In the genomic region with DNA sequence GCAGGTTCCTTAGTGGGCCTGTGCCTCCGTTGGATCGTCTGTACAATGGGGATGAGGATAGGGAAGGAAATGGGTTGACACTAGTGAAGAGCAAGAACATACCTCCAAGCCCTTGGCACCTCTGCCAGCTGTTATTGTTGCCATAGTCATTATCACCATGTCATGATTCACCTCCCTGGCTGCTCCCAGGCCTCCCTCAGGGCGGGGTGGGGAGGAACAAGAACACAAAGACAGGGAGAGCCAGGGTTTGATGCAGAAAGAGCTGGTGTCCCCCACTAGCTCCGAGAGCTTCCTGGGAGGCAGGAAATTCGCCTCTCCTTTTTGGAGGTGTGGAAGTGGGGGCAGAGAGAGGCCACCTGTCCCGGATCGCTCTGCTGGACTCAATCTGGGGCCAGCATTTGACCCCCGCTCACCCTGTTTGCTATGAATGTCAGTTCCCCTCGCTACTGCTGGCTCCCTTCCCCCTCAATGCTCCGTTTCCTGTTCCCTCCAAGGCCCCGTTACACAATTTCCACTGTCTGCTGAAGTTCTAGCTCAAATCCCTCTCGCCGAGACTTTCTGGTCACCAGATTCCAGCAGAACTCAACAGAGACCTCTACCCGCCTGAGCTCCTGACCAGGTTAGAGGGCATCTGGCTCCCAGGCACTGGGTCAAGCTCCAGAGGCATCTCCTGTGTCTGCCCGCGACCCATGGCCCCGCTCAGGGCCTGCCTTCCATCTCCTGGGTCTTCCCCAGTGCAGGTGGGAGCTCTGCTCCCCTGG, we compare ENCODE assay signal across 8 cellular contexts. TPM values are rescaled to one million over a fixed set of nuclear protein-coding genes. Genes with fewer than 3 reads are reported as not detected.
A peak's percentile ranks its signal among the peaks of the same experiment; 100 is the strongest.
DNase-seq lines count a peak whose midpoint lies in the region; ATAC-seq and TF ChIP-seq lines count a peak whose summit lies in the region.

No MANE protein-coding gene starts in this region.

- no peak for ATAC-seq in HG02840 (IDR thresholded peaks at IDR 0.05; ENCODE audit: low FRiP score, unreplicated experiment)
- no peak for ATAC-seq in HG02798 (IDR thresholded peaks at IDR 0.05; ENCODE audit: poor library complexity, unreplicated experiment)

- peak; percentile 89 for DNase-seq in NB4 (ENCODE audit: low read depth)
- peak; percentile 53 for DNase-seq in colonic mucosa
- peak; percentile 65 for DNase-seq in mucosa of gallbladder (ENCODE audit: low spot score)
- DNase-seq in glutamatergic neuron, result no peak
- DNase-seq in NCI-H1694 treated with DMSO at 0.1 percent for 48 hours (lab: John Stamatoyannopoulos, UW), result no peak

- H3K27me3 Mint-ChIP-seq in glutamatergic neuron (ENCODE audit: unreplicated experiment), result peaks cover 10% of the 10 kb centered on the region

- H3K9ac ChIP-seq in colonic mucosa (ENCODE audit: low read depth in 2 of 2, low read length in 2 of 2), result peak overlapping the region in 1 of 2 donors; percentile 43

- no peaks in the 10 kb centered on the region for H3K36me3 Mint-ChIP-seq in glutamatergic neuron (ENCODE audit: unreplicated experiment)

- H3K36me3 ChIP-seq in ACC112 (ENCODE audit: insufficient read depth, low read length), result no peaks in the 10 kb centered on the region
- no peaks in the 10 kb centered on the region for H3K36me3 ChIP-seq in colonic mucosa

- TF ChIP-seq POLR2A in NB4 (IDR thresholded peaks at IDR 0.05; ENCODE audit: extremely low read depth, insufficient read length), result peak; percentile 30

- no peak overlapping the region for H3K27ac Mint-ChIP-seq in glutamatergic neuron (ENCODE audit: unreplicated experiment)

- intact Hi-C loops in colonic mucosa (cut with DNase I), result no loop called here

- peaks cover 77% of the 10 kb centered on the region for H3K79me2 ChIP-seq in ACC112 (ENCODE audit: control insufficient read depth, insufficient read depth, low read length, unreplicated experiment)

- TF ChIP-seq CTCF in NB4 (IDR thresholded peaks at IDR 0.05; ENCODE audit: low read depth, low read length) (no peak), colonic mucosa (IDR thresholded peaks at IDR 0.05) (no peak), glutamatergic neuron (IDR thresholded peaks at IDR 0.05; ENCODE audit: partially characterized antibody, unreplicated experiment) (no peak)

- H3K4me1 ChIP-seq in ACC112 (ENCODE audit: control insufficient read depth, insufficient read depth, low read length, unreplicated experiment) (peaks cover 20% of the 10 kb centered on the region), colonic mucosa (no peaks in the 10 kb centered on the region)

- no peaks in the 10 kb centered on the region for H3K9me3 Mint-ChIP-seq in glutamatergic neuron (ENCODE audit: unreplicated experiment)

- H3K4me3 ChIP-seq in ACC112 (ENCODE audit: low read depth, low read length) (peak overlapping the region; percentile 47; the same call in 1 of the 2 replicates), NB4 (ENCODE audit: low read depth, low read length) (peak overlapping the region; percentile 55), colonic mucosa (no peak overlapping the region)

- H3K9me3 ChIP-seq in colonic mucosa, result no peaks in the 10 kb centered on the region

- H2AFZ ChIP-seq in ACC112 (ENCODE audit: low read length, unreplicated experiment), result no peak overlapping the region

- no peak overlapping the region for H3K4me3 Mint-ChIP-seq in glutamatergic neuron (ENCODE audit: unreplicated experiment)

- no peaks in the 10 kb centered on the region for H3K27me3 ChIP-seq in ACC112 (ENCODE audit: insufficient read depth, low read length)
- H3K27me3 ChIP-seq in colonic mucosa, result no peaks in the 10 kb centered on the region

- peaks cover 16% of the 10 kb centered on the region for H3K4me1 Mint-ChIP-seq in glutamatergic neuron (ENCODE audit: low read depth, unreplicated experiment)

- H3K27ac ChIP-seq in ACC112 (ENCODE audit: low read depth, low read length) (peak overlapping the region; percentile 76), colonic mucosa (peak overlapping the region; percentile 69)

RNA-seq across cellular contexts. Expression of a gene that starts 9.1 kb away (rescaled TPM):
- total RNA-seq in colonic mucosa (10 to 100 TPM; 42.8 to 86.1 TPM), mucosa of gallbladder (377 TPM), glutamatergic neuron (ENCODE audit: unreplicated experiment) (121 TPM)

RNA-seq across cellular contexts. Expression of a gene that starts 13.1 kb away (rescaled TPM):
- total RNA-seq in colonic mucosa (under 1 TPM; 0.72 to 0.82 TPM), mucosa of gallbladder (5.2 TPM), glutamatergic neuron (ENCODE audit: unreplicated experiment) (6.4 TPM)

Comparison
In these comparisons a context has a peak if more than half of its experiments do, and no peak if none do; other contexts are left out.
1. DNase-seq: peak in NB4 (single experiment), colonic mucosa (single experiment) and mucosa of gallbladder (single experiment); none in glutamatergic neuron (single experiment) and NCI-H1694 treated with DMSO at 0.1 percent for 48 hours (single experiment).